ENCODE assay signal across 1 cellular context in genomic region chr3:72997421-72997961, GRCh38.
TF ChIP-seq lines count a peak whose summit lies in the region.

No MANE protein-coding gene starts in this region.

TF ChIP-seq in HCT116, 20 proteins besides CTCF, POLR2A, EP300 and RAD21:
- no peak for TF ChIP-seq SIN3A (IDR thresholded peaks at IDR 0.05; ENCODE audit: low read depth)
- no peak for TF ChIP-seq CBX3 (IDR thresholded peaks at IDR 0.05; ENCODE audit: low read depth)
- TF ChIP-seq, protein P1, sequence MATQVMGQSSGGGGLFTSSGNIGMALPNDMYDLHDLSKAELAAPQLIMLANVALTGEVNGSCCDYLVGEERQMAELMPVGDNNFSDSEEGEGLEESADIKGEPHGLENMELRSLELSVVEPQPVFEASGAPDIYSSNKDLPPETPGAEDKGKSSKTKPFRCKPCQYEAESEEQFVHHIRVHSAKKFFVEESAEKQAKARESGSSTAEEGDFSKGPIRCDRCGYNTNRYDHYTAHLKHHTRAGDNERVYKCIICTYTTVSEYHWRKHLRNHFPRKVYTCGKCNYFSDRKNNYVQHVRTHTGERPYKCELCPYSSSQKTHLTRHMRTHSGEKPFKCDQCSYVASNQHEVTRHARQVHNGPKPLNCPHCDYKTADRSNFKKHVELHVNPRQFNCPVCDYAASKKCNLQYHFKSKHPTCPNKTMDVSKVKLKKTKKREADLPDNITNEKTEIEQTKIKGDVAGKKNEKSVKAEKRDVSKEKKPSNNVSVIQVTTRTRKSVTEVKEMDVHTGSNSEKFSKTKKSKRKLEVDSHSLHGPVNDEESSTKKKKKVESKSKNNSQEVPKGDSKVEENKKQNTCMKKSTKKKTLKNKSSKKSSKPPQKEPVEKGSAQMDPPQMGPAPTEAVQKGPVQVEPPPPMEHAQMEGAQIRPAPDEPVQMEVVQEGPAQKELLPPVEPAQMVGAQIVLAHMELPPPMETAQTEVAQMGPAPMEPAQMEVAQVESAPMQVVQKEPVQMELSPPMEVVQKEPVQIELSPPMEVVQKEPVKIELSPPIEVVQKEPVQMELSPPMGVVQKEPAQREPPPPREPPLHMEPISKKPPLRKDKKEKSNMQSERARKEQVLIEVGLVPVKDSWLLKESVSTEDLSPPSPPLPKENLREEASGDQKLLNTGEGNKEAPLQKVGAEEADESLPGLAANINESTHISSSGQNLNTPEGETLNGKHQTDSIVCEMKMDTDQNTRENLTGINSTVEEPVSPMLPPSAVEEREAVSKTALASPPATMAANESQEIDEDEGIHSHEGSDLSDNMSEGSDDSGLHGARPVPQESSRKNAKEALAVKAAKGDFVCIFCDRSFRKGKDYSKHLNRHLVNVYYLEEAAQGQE (IDR thresholded peaks at IDR 0.05; ENCODE audit: low read depth), result no peak
- no peak for TF ChIP-seq ZNF274 (IDR thresholded peaks at IDR 0.05; ENCODE audit: low read depth, low read length)
- TF ChIP-seq FOSL1 (IDR thresholded peaks at IDR 0.05; ENCODE audit: low read depth), result no peak
- no peak for TF ChIP-seq YY1 (IDR thresholded peaks at IDR 0.05; ENCODE audit: extremely low read depth, insufficient replicate concordance, low read depth, low read length)
